22 cellular contexts compared by ENCODE assay signal in the genomic region with DNA sequence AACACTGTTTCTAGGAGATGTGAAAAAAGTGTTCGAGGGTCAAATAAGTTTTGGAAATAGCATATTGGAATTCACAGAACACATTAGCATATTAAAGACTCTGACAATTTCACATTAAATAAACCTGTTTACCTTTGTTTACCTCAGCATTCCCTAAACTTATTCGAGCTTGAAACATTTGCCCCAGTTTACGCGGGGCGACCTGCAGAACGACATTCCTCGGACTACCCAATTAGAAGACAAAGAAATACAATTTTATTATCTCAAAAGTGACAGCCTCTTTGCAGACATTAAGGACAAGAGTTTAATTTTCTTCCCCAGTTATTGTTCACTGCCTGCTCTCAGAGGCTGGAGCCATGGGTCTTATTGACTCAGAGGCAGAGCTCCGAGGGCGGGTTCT.
DNase-seq lines count a peak whose midpoint lies in the region; ATAC-seq and TF ChIP-seq lines count a peak whose summit lies in the region.
"Had no signal": no experiment of that assay in that cellular context is flagged by ENCODE, and none has a peak within 500 bp of the region (broad histone marks: within the 10 kb centered on the region; RNA-seq: fewer than 3 reads in every experiment).

No MANE protein-coding gene starts in this region.

- no peak overlapping the region for H3K4me2 ChIP-seq in H9 (ENCODE audit: insufficient read depth, insufficient read length, low read length)

- no peak overlapping the region for H3K18ac ChIP-seq in H9 (ENCODE audit: insufficient read length, low read depth, low read length)

- in situ Hi-C loops in GM13976 (cut with MboI; ENCODE audit: low sequenced_read_pairs, unreplicated experiment), result no loop called here

- no CpG with 5 or more reads among the region's 9 CpGs for WGBS in H9 (ENCODE audit: extremely low coverage, insufficient read length, low lambda C conversion rate)

- no peak overlapping the region for H3K23ac ChIP-seq in H9 (ENCODE audit: insufficient read length, low read depth, low read length)

- no peaks in the 10 kb centered on the region for H3K36me3 Mint-ChIP-seq in H9 (ENCODE audit: insufficient read depth in 1 of 3, low read depth in 3 of 3)
- no peaks in the 10 kb centered on the region for H3K36me3 Mint-ChIP-seq in progenitor cell of endocrine pancreas (ENCODE audit: insufficient read depth)
- H3K36me3 Mint-ChIP-seq: CD14-positive monocyte had no signal

- H2BK15ac ChIP-seq in H9 (ENCODE audit: low read depth, low read length), result no peak overlapping the region

- H3K27me3 ChIP-seq in H9 (ENCODE audit: insufficient read depth, low read length) (no peaks in the 10 kb centered on the region), SJSA1 (replicated peaks) (no peaks in the 10 kb centered on the region), left lung (no peaks in the 10 kb centered on the region)
- H3K27me3 ChIP-seq: cardiac muscle cell, ovary had no signal

- no peak overlapping the region for H3T11ph ChIP-seq in H9 (ENCODE audit: low read length)

- H4K5ac ChIP-seq in H9 (ENCODE audit: insufficient read length, low read depth, low read length), result no peak overlapping the region

- peak; percentile 26 for ATAC-seq in left lung
- no peak for ATAC-seq in HG03025 (IDR thresholded peaks at IDR 0.05; ENCODE audit: low FRiP score, unreplicated experiment)
- ATAC-seq: activated T-cell treated with anti-CD3 and anti-CD28 coated beads, Interleukin-2, amount 50 U/mL, for 72 hours had no signal

- no peaks in the 10 kb centered on the region for H3K79me2 ChIP-seq in H9 (ENCODE audit: insufficient read depth, low read length)

- H3K4me1 Mint-ChIP-seq in H9, result peaks cover 59 to 70% of the 10 kb centered on the region in 2 experiments
- H3K4me1 Mint-ChIP-seq in progenitor cell of endocrine pancreas (ENCODE audit: low read depth), result peaks cover 20% of the 10 kb centered on the region
- H3K4me1 Mint-ChIP-seq: activated CD4-positive, alpha-beta T cell treated with anti-CD3 and anti-CD28 coated beads, Interleukin-2, amount 10 ng/mL, durations not matched to agents 24 days and 14 days; CD14-positive monocyte had no signal

- H3K4me3 Mint-ChIP-seq in H9, result no peak overlapping the region; a peak in 1 of 5 replicates
- no peak overlapping the region for H3K4me3 Mint-ChIP-seq in progenitor cell of endocrine pancreas (ENCODE audit: low read depth)
- H3K4me3 Mint-ChIP-seq: activated CD4-positive, alpha-beta T cell treated with anti-CD3 and anti-CD28 coated beads, Interleukin-2, amount 10 ng/mL, durations not matched to agents 24 days and 14 days; activated naive CD4-positive, alpha-beta T cell treated with anti-CD3 and anti-CD28 coated beads for 36 hours; activated T-cell treated with anti-CD3 and anti-CD28 coated beads, Interleukin-2, amount 50 U/mL, for 72 hours; CD14-positive monocyte; dendritic cell treated with granulocyte-macrophage colony-stimulating factor and Interleukin-4, amounts not matched to agents 40 ng/mL and 50 ng/mL, for 4 days had no signal

- H3K27ac ChIP-seq in H9 (ENCODE audit: insufficient read length, low read depth, low read length) (peak overlapping the region; percentile 41), SJSA1 (peak overlapping the region; percentile 54), left lung (no peak overlapping the region)
- H3K27ac ChIP-seq: cardiac muscle cell, ovary had no signal

- no peak overlapping the region for H4K91ac ChIP-seq in H9 (ENCODE audit: insufficient read length, low read depth, low read length)

- H3K36me3 ChIP-seq in SJSA1, result no peaks in the 10 kb centered on the region
- no peaks in the 10 kb centered on the region for H3K36me3 ChIP-seq in left lung
- H3K36me3 ChIP-seq: cardiac muscle cell, HAP-1, ovary had no signal

- H2AFZ ChIP-seq in H9 (ENCODE audit: low read length), result no peak overlapping the region

- no peaks in the 10 kb centered on the region for H3K27me3 Mint-ChIP-seq in H9 (ENCODE audit: low read depth)
- no peaks in the 10 kb centered on the region for H3K27me3 Mint-ChIP-seq in progenitor cell of endocrine pancreas
- H3K27me3 Mint-ChIP-seq: activated CD4-positive, alpha-beta T cell treated with anti-CD3 and anti-CD28 coated beads, Interleukin-2, amount 10 ng/mL, durations not matched to agents 24 days and 14 days had no signal

- H3K27ac Mint-ChIP-seq in H9, result peak overlapping the region in 2 of 3 experiments; percentile 18 to 94; a peak in 6 of 7 replicates
- peak overlapping the region; percentile 87 for H3K27ac Mint-ChIP-seq in progenitor cell of endocrine pancreas
- H3K27ac Mint-ChIP-seq: activated CD4-positive, alpha-beta T cell treated with anti-CD3 and anti-CD28 coated beads, Interleukin-2, amount 10 ng/mL, durations not matched to agents 24 days and 14 days; activated naive CD4-positive, alpha-beta T cell treated with anti-CD3 and anti-CD28 coated beads for 36 hours; activated T-cell treated with anti-CD3 and anti-CD28 coated beads, Interleukin-2, amount 50 U/mL, for 72 hours; CD14-positive monocyte; dendritic cell treated with granulocyte-macrophage colony-stimulating factor and Interleukin-4, amounts not matched to agents 40 ng/mL and 50 ng/mL, for 4 days had no signal

- H3K14ac ChIP-seq in H9 (ENCODE audit: insufficient read depth, low read length), result no peak overlapping the region

- H2BK120ac ChIP-seq in H9 (ENCODE audit: low read depth, low read length, poor library complexity, severe bottlenecking), result no peak overlapping the region

- no peak overlapping the region for H2BK20ac ChIP-seq in H9 (ENCODE audit: low read depth, low read length, poor library complexity, severe bottlenecking)

- no peak for TF ChIP-seq CTCF in H9 (conservative IDR thresholded peaks at IDR 0.05)
- TF ChIP-seq CTCF in left lung (IDR thresholded peaks at IDR 0.05), result no peak
- TF ChIP-seq CTCF in progenitor cell of endocrine pancreas (IDR thresholded peaks at IDR 0.05; ENCODE audit: unreplicated experiment), result no peak
- no peak for TF ChIP-seq CTCF in GM13976 (IDR thresholded peaks at IDR 0.05; ENCODE audit: borderline replicate concordance, control extremely low read depth, extremely low read depth, insufficient read depth, missing control alignments)

- H2AK5ac ChIP-seq in H9 (ENCODE audit: insufficient read length, low read length), result no peak overlapping the region

- H2BK12ac ChIP-seq in H9 (ENCODE audit: insufficient read length, low read depth, low read length), result no peak overlapping the region

- H3K9ac ChIP-seq in H9 (ENCODE audit: extremely low read depth, insufficient read length, low read length), result no peak overlapping the region

- peaks cover 20% of the 10 kb centered on the region; the same call in 1 of the 2 replicates for H3K4me1 ChIP-seq in H9 (ENCODE audit: insufficient read depth, low read length)
- peaks cover 16% of the 10 kb centered on the region for H3K4me1 ChIP-seq in SJSA1 (replicated peaks)
- peaks cover 0 to 7% of the 10 kb centered on the region in 2 donors for H3K4me1 ChIP-seq in left lung

- H4K20me1 ChIP-seq in H9 (ENCODE audit: control insufficient read depth, insufficient read depth, insufficient read length), result no peaks in the 10 kb centered on the region

- no peaks in the 10 kb centered on the region for H3K79me1 ChIP-seq in H9 (ENCODE audit: insufficient read depth, low read depth, low read length, poor library complexity, severe bottlenecking)

- H3K4ac ChIP-seq in H9 (ENCODE audit: low read depth, low read length), result no peak overlapping the region

- no peak overlapping the region for H2BK5ac ChIP-seq in H9 (ENCODE audit: insufficient read length, low read length)

- intact Hi-C loops in left lung (cut with DNase I), result no loop called here

- H3K9me3 Mint-ChIP-seq in H9 (no peaks in the 10 kb centered on the region; a peak in 1 of 5 replicates), progenitor cell of endocrine pancreas (ENCODE audit: low read depth) (no peaks in the 10 kb centered on the region)
- H3K9me3 Mint-ChIP-seq: activated CD4-positive, alpha-beta T cell treated with anti-CD3 and anti-CD28 coated beads, Interleukin-2, amount 10 ng/mL, durations not matched to agents 24 days and 14 days; activated naive CD4-positive, alpha-beta T cell treated with anti-CD3 and anti-CD28 coated beads for 36 hours; activated T-cell treated with anti-CD3 and anti-CD28 coated beads, Interleukin-2, amount 50 U/mL, for 72 hours; dendritic cell treated with granulocyte-macrophage colony-stimulating factor and Interleukin-4, amounts not matched to agents 40 ng/mL and 50 ng/mL, for 4 days had no signal

- H3K4me3 ChIP-seq in SJSA1 (no peak overlapping the region), left lung (no peak overlapping the region)
- H3K4me3 ChIP-seq: cardiac muscle cell, HAP-1, ovary had no signal

- no peaks in the 10 kb centered on the region for H3K23me2 ChIP-seq in H9 (ENCODE audit: insufficient read length, low read depth, low read length, poor library complexity, severe bottlenecking)

- no peak overlapping the region for H4K8ac ChIP-seq in H9 (replicated peaks; ENCODE audit: insufficient read length, low read depth, low read length)

- no peak overlapping the region for H3K56ac ChIP-seq in H9 (ENCODE audit: insufficient read length, low read depth, low read length)

- no peaks in the 10 kb centered on the region for H3K9me3 ChIP-seq in H9 (ENCODE audit: control insufficient read depth, low read depth, low read length)
- H3K9me3 ChIP-seq in SJSA1 (replicated peaks), result no peaks in the 10 kb centered on the region
- H3K9me3 ChIP-seq in left lung, result no peaks in the 10 kb centered on the region
- H3K9me3 ChIP-seq: HAP-1, ovary had no signal

- DNase-seq in H9 (no peak), SJSA1 (ENCODE audit: low read depth in 1 of 2, low spot score in 2 of 2) (no peak), left lung (no peak), progenitor cell of endocrine pancreas (ENCODE audit: low spot score, unreplicated experiment) (no peak), GM13976 (ENCODE audit: low spot score) (no peak)
- no peak for DNase-seq in stimulated activated CD4-positive, alpha-beta T cell treated with anti-CD3 and anti-CD28 coated beads, Interleukin-4, amount 100 ng/mL, for 24 hours
- DNase-seq: activated CD4-positive, alpha-beta T cell treated with anti-CD3 and anti-CD28 coated beads, Interleukin-2, amount 10 ng/mL, durations not matched to agents 24 days and 14 days; activated naive CD4-positive, alpha-beta T cell treated with anti-CD3 and anti-CD28 coated beads for 36 hours; activated T-cell treated with anti-CD3 and anti-CD28 coated beads, Interleukin-2, amount 50 U/mL, for 72 hours; amniotic stem cell; head of caudate nucleus; KG1; left ventricle myocardium superior; NCI-H1694; ovary; SIG-M5; stimulated activated CD4-positive, alpha-beta T cell treated with anti-CD3 and anti-CD28 coated beads, Interleukin-15, amount 100 ng/mL, for 24 hours had no signal

Comparison
In these comparisons a context has a peak if more than half of its experiments do, and no peak if none do; other contexts are left out.
1. H3K27ac ChIP-seq: peak in H9 (single experiment) and SJSA1 (single experiment); none in left lung (0 of 2).